23 cellular contexts compared by ENCODE assay signal in genomic region chr5:154242442-154242841, GRCh38. TPM values are rescaled to one million over a fixed set of nuclear protein-coding genes. Genes with fewer than 3 reads are reported as not detected.
DNase-seq lines count a peak whose midpoint lies in the region; TF ChIP-seq lines count a peak whose summit lies in the region.
"Had no signal": no experiment of that assay in that cellular context is flagged by ENCODE, and none has a peak within 500 bp of the region (broad histone marks: within the 10 kb centered on the region; RNA-seq: fewer than 3 reads in every experiment).

No MANE protein-coding gene starts in this region.

- no peaks in the 10 kb centered on the region for H3K36me3 Mint-ChIP-seq in chondrocyte (ENCODE audit: low read depth)
- H3K36me3 Mint-ChIP-seq: type B pancreatic cell had no signal

- peak overlapping the region; percentile 81 for H4K8ac ChIP-seq in trophoblast cell (ENCODE audit: low read depth, low read length)

- H3K79me2 ChIP-seq in trophoblast cell (ENCODE audit: control insufficient read depth, insufficient read depth, low read length, poor library complexity): peaks cover 3% of the 10 kb centered on the region

- no peak overlapping the region for H2AFZ ChIP-seq in trophoblast cell (ENCODE audit: insufficient read depth, low read length, poor library complexity)

- H3K4me1 ChIP-seq in trophoblast cell (ENCODE audit: control insufficient read depth in 1 of 2, insufficient read depth in 2 of 2, low read length in 2 of 2): peaks cover 21 to 27% of the 10 kb centered on the region in 2 experiments
- H3K4me1 ChIP-seq: BE2C had no signal

- H3K36me3 ChIP-seq in trophoblast cell (ENCODE audit: control insufficient read depth in 1 of 2, insufficient read depth in 2 of 2, low read length in 2 of 2): peaks cover 0 to 3% of the 10 kb centered on the region in 2 experiments
- H3K36me3 ChIP-seq: ascending aorta, BE2C, stomach had no signal

- H3K4me2 ChIP-seq in trophoblast cell (ENCODE audit: low read length): no peak overlapping the region

- H3K4me3 ChIP-seq in trophoblast cell (ENCODE audit: low read depth, low read length): no peak overlapping the region
- H3K4me3 ChIP-seq: ascending aorta, mucosa of descending colon, stomach had no signal

- peak overlapping the region; percentile 22 for H2AK5ac ChIP-seq in trophoblast cell (ENCODE audit: low read length)

- no peaks in the 10 kb centered on the region for H3K27me3 ChIP-seq in trophoblast cell (ENCODE audit: insufficient read depth, low read length)
- H3K27me3 ChIP-seq: ascending aorta, BE2C, stomach had no signal

- no peaks in the 10 kb centered on the region for H3K27me3 Mint-ChIP-seq in chondrocyte (ENCODE audit: low read depth)
- H3K27me3 Mint-ChIP-seq: type B pancreatic cell had no signal

- no peak overlapping the region for H3K9ac ChIP-seq in trophoblast cell (ENCODE audit: low read length)

- H3K9me3 ChIP-seq in trophoblast cell (ENCODE audit: insufficient read depth, low read depth, low read length): no peaks in the 10 kb centered on the region
- H3K9me3 ChIP-seq: ascending aorta, BE2C, mucosa of descending colon, stomach had no signal

- H2BK5ac ChIP-seq in trophoblast cell (ENCODE audit: low read depth, low read length, poor library complexity): peak overlapping the region; percentile 74

- H3K27ac Mint-ChIP-seq in chondrocyte (ENCODE audit: unreplicated experiment): peak overlapping the region; percentile 72
- H3K27ac Mint-ChIP-seq: type B pancreatic cell had no signal

- DNase-seq in NCI-H187 (lab: John Stamatoyannopoulos, UW) (peak; percentile 17 to 22), NCI-H187 treated with DMSO at 0.1 percent for 48 hours (lab: John Stamatoyannopoulos, UW) (no peak), NCI-H2029 treated with DMSO at 0.1 percent for 48 hours (lab: John Stamatoyannopoulos, UW) (peak; percentile 32), chondrocyte (ENCODE audit: low spot score) (no peak), trophoblast cell (no peak), GM19238 (ENCODE audit: insufficient read length, low spot score) (no peak), GM20000 (ENCODE audit: low spot score) (no peak), GM10266 (ENCODE audit: extremely low spot score) (no peak)
- DNase-seq: 8988T; activated T-cell treated with anti-CD3 and anti-CD28 coated beads, Interleukin-2, amount 50 U/mL, for 48 hours; BE2C; HCEC 1CT; Karpas-422; mucosa of descending colon; MV-4-11; NCI-H1694 treated with DMSO at 0.1 percent for 48 hours; NCI-H446 treated with DMSO at 0.1 percent for 48 hours; NK-92 treated with Interleukin-12 subunit alpha and Interleukin-12 subunit beta, amount 100 ng/mL, for 24 hours; SIG-M5; stomach had no signal

- H3K4me3 Mint-ChIP-seq in chondrocyte (ENCODE audit: unreplicated experiment): no peak overlapping the region
- H3K4me3 Mint-ChIP-seq: type B pancreatic cell had no signal

- peak overlapping the region; percentile 77 for H3K18ac ChIP-seq in trophoblast cell (ENCODE audit: low read length)

- peak overlapping the region; percentile 71 for H3K4ac ChIP-seq in trophoblast cell (ENCODE audit: low read depth, low read length)

- H3K14ac ChIP-seq in trophoblast cell (ENCODE audit: low read length): peak overlapping the region; percentile 73

- WGBS in trophoblast cell (ENCODE audit: extremely low coverage, insufficient coverage, insufficient read length): no CpG with 5 or more reads among the region's 1 CpG

- H4K12ac ChIP-seq in trophoblast cell (ENCODE audit: low read depth, low read length): no peak overlapping the region

- H2BK120ac ChIP-seq in trophoblast cell (ENCODE audit: insufficient read depth, low read length, poor library complexity): peak overlapping the region; percentile 85

- no peaks in the 10 kb centered on the region for H3K9me3 Mint-ChIP-seq in chondrocyte (ENCODE audit: low read depth)
- H3K9me3 Mint-ChIP-seq: activated naive CD4-positive, alpha-beta T cell treated with anti-CD3 and anti-CD28 coated beads, Interleukin-2, amount 50 U/mL, for 72 hours; type B pancreatic cell had no signal

- H3K23ac ChIP-seq in trophoblast cell (ENCODE audit: low read length): no peak overlapping the region

- H3K4me1 Mint-ChIP-seq in chondrocyte (ENCODE audit: low read depth): peaks cover 63% of the 10 kb centered on the region

- H3K27ac ChIP-seq in trophoblast cell (ENCODE audit: low read depth, low read length): peak overlapping the region; percentile 40
- H3K27ac ChIP-seq: ascending aorta had no signal

- H2BK12ac ChIP-seq in trophoblast cell (ENCODE audit: low read length): peak overlapping the region; percentile 67

- peak overlapping the region; percentile 79 for H4K91ac ChIP-seq in trophoblast cell (ENCODE audit: low read depth, low read length)

- peaks cover 9% of the 10 kb centered on the region for H3K79me1 ChIP-seq in trophoblast cell (ENCODE audit: low read length)

- no peak for TF ChIP-seq CTCF in chondrocyte (IDR thresholded peaks at IDR 0.05)
- TF ChIP-seq CTCF in GM20000 (IDR thresholded peaks at IDR 0.05; ENCODE audit: extremely low read depth, missing control alignments): no peak
- no peak for TF ChIP-seq CTCF in GM10266 (IDR thresholded peaks at IDR 0.05; ENCODE audit: control insufficient read depth, insufficient read depth, low read depth, missing control alignments)

RNA-seq across cellular contexts. Expression of gene GALNT10, which starts 51.9 kb away (rescaled TPM):
- total RNA-seq in chondrocyte: 155 to 220 TPM (median 157 TPM) in 3 replicates
- polyA plus RNA-seq in trophoblast cell (2013): 135 and 140 TPM in 2 replicates

Comparison
In these comparisons a context has a peak if more than half of its experiments do, and no peak if none do; other contexts are left out.
1. DNase-seq: peak in NCI-H187 (2 of 2) and NCI-H2029 treated with DMSO at 0.1 percent for 48 hours (single experiment); none in NCI-H187 treated with DMSO at 0.1 percent for 48 hours (single experiment), chondrocyte (single experiment), trophoblast cell (0 of 2), GM19238 (single experiment), GM20000 (single experiment) and GM10266 (single experiment).